1 cellular context compared by ENCODE assay signal in genomic region chr22:36286096-36286957, GRCh38.
TF ChIP-seq lines count a peak whose summit lies in the region.

No MANE protein-coding gene starts in this region.

TF ChIP-seq in HepG2, 621 proteins besides CTCF, POLR2A, EP300 and RAD21 (continued from another document):
- TF ChIP-seq ZNF407 (CRISPR knock-in tag; IDR thresholded peaks at IDR 0.05; ENCODE audit: not compliant biosample characterization) (peak; percentile 31), CENPX (CRISPR knock-in tag; IDR thresholded peaks at IDR 0.05) (no peak), ZBTB33 (CRISPR knock-in tag; IDR thresholded peaks at IDR 0.05) (0 out of 2 replicates have a peak, but pooled peaks have one; percentile 25), TBX2 (CRISPR knock-in tag; IDR thresholded peaks at IDR 0.05; ENCODE audit: borderline replicate concordance) (no peak), POGZ (CRISPR knock-in tag; IDR thresholded peaks at IDR 0.05) (no peak), HMGXB4 (CRISPR knock-in tag; IDR thresholded peaks at IDR 0.05; ENCODE audit: borderline replicate concordance in 1 of 2, low read depth in 1 of 2) (0 out of 4 replicates have a peak, but pooled peaks of 1 of the 2 experiments have one; percentile 57), BCL6 (CRISPR knock-in tag; IDR thresholded peaks at IDR 0.05) (peak; percentile 31; the same call in 1 of the 2 replicates), CCAR2 (optimal IDR thresholded peaks at IDR 0.05; ENCODE audit: low read depth, low read length) (no peak), MYC (CRISPR knock-in tag; IDR thresholded peaks at IDR 0.05; ENCODE audit: borderline replicate concordance) (no peak), ZNF431 (CRISPR knock-in tag; IDR thresholded peaks at IDR 0.05; ENCODE audit: borderline replicate concordance, low read depth) (no peak), ZNF44 (CRISPR knock-in tag; IDR thresholded peaks at IDR 0.05) (no peak), TAF15 (IDR thresholded peaks at IDR 0.05; ENCODE audit: low read depth, low read length, poor library complexity, severe bottlenecking) (peak; percentile 23), ZHX1 (CRISPR knock-in tag; IDR thresholded peaks at IDR 0.05; ENCODE audit: low read depth) (0 out of 2 replicates have a peak, but pooled peaks have one; percentile 24), DNMT3B (CRISPR knock-in tag; conservative IDR thresholded peaks at IDR 0.05) (no peak), ZNF556 (CRISPR knock-in tag; IDR thresholded peaks at IDR 0.05; ENCODE audit: borderline replicate concordance) (no peak)
